26 cellular contexts compared by ENCODE assay signal in genomic region chr13:62321895-62322294, GRCh38.
DNase-seq lines count a peak whose midpoint lies in the region; ATAC-seq and TF ChIP-seq lines count a peak whose summit lies in the region.
"Had no signal": no experiment of that assay in that cellular context is flagged by ENCODE, and none has a peak within 500 bp of the region (broad histone marks: within the 10 kb centered on the region; RNA-seq: fewer than 3 reads in every experiment).

No MANE protein-coding gene starts in this region.

- no peak overlapping the region for H3K14ac ChIP-seq in IMR-90 (replicated peaks; ENCODE audit: low read depth, low read length)

- CTCF ChIA-PET in IMR-90 (lab: Yijun Ruan, JAX), result no interaction called here
- CTCF ChIA-PET in naive thymus-derived CD4-positive, alpha-beta T cell (lab: Charles Lee), result no interaction called here
- CTCF ChIA-PET in PC-3 (lab: Charles Lee), result no interaction called here

- TF ChIP-seq POLR2A in IMR-90 (IDR thresholded peaks at IDR 0.05; ENCODE audit: low read depth, low read length) (no peak), prostate gland (IDR thresholded peaks at IDR 0.05) (no peak)

- DNase-seq in IMR-90 (no peak), Karpas-422 (no peak), SK-N-DZ (ENCODE audit: low spot score) (peak; percentile 44), HuH-7.5 (ENCODE audit: low spot score) (no peak), prostate gland (ENCODE audit: low spot score) (no peak), PC-3 (no peak)
- DNase-seq in naive thymus-derived CD4-positive, alpha-beta T cell, result no peak
- DNase-seq: 8988T; ACHN; BE2C; C1 segment of cervical spinal cord; CD4-positive, alpha-beta memory T cell; CD4-positive, CD25-positive, alpha-beta regulatory T cell; CD8-positive, alpha-beta memory T cell; COR-L47; DMS 273 treated with DMSO at 0.1 percent for 48 hours; DMS153; DMS53; DMS79; DND-41; EL; GDM1 had no signal

- H3K79me2 ChIP-seq in Karpas-422 (ENCODE audit: low read length) (no peaks in the 10 kb centered on the region), OCI-LY1 (ENCODE audit: insufficient read depth, low read length) (no peaks in the 10 kb centered on the region), PC-3 (ENCODE audit: low read length) (no peaks in the 10 kb centered on the region)

- H2AFZ ChIP-seq in IMR-90 (replicated peaks; ENCODE audit: low read length, poor library complexity) (no peak overlapping the region), Karpas-422 (ENCODE audit: low read length) (peak overlapping the region; percentile 9), OCI-LY1 (ENCODE audit: low read length) (peak overlapping the region; percentile 91; the same call in 1 of the 2 replicates), PC-3 (ENCODE audit: low read length) (no peak overlapping the region)

- no peak for TF ChIP-seq CTCF in IMR-90 (conservative IDR thresholded peaks at IDR 0.05; ENCODE audit: low read depth, low read length)
- TF ChIP-seq CTCF in OCI-LY1 (IDR thresholded peaks at IDR 0.05; ENCODE audit: low read length), result no peak
- no peak for TF ChIP-seq CTCF in prostate gland (IDR thresholded peaks at IDR 0.05)
- no peak for TF ChIP-seq CTCF in PC-3 (conservative IDR thresholded peaks at IDR 0.05; ENCODE audit: low read depth, low read length)

- peaks cover 0 to 5% (median 0%) of the 10 kb centered on the region in 11 donors for H3K9me3 Mint-ChIP-seq in naive thymus-derived CD4-positive, alpha-beta T cell
- H3K9me3 Mint-ChIP-seq: CD14-positive monocyte had no signal

- no peak overlapping the region for H4K8ac ChIP-seq in IMR-90 (ENCODE audit: low read depth in 2 of 2, low read length in 2 of 2)

- H3K56ac ChIP-seq in IMR-90 (ENCODE audit: extremely low read depth, insufficient read depth, low read length), result 0 out of 2 replicates have a peak overlapping the region, but pooled peaks have one; percentile 2

- H4K5ac ChIP-seq in IMR-90 (ENCODE audit: low read depth, low read length), result no peak overlapping the region

- H4K91ac ChIP-seq in IMR-90 (ENCODE audit: insufficient read depth, low read depth, low read length), result no peak overlapping the region

- no peak for ATAC-seq in IMR-90 (ENCODE audit: low read depth)
- no peak for ATAC-seq in naive thymus-derived CD4-positive, alpha-beta T cell
- no peak for ATAC-seq in PC-3
- ATAC-seq: GM12878 had no signal

- H3K79me1 ChIP-seq in IMR-90 (ENCODE audit: low read depth in 1 of 2, low read length in 2 of 2), result no peaks in the 10 kb centered on the region

- H3K27me3 Mint-ChIP-seq in naive thymus-derived CD4-positive, alpha-beta T cell, result no peaks in the 10 kb centered on the region
- H3K27me3 Mint-ChIP-seq: CD4-positive, alpha-beta memory T cell; CD4-positive, CD25-positive, alpha-beta regulatory T cell; CD8-positive, alpha-beta memory T cell had no signal

- H3K4me1 Mint-ChIP-seq in naive thymus-derived CD4-positive, alpha-beta T cell, result no peaks in the 10 kb centered on the region
- H3K4me1 Mint-ChIP-seq: CD14-positive monocyte; CD4-positive, alpha-beta memory T cell; CD4-positive, CD25-positive, alpha-beta regulatory T cell; CD8-positive, alpha-beta memory T cell had no signal

- H3K9me2 ChIP-seq in Karpas-422 (replicated peaks; ENCODE audit: insufficient read depth, low read length), result no peaks in the 10 kb centered on the region
- no peaks in the 10 kb centered on the region for H3K9me2 ChIP-seq in OCI-LY1 (ENCODE audit: low read depth, low read length)
- no peaks in the 10 kb centered on the region for H3K9me2 ChIP-seq in PC-3 (replicated peaks; ENCODE audit: low read length)

- intact Hi-C loops in IMR-90 (cut with micrococcal nuclease), result loop anchor here (2.0 kb wide), 1 partner anchor 35 kb away; no protein-coding TSS in a partner anchor
- intact Hi-C loops in prostate gland (cut with DNase I), result no loop called here
- intact Hi-C loops in naive thymus-derived CD4-positive, alpha-beta T cell (cut with micrococcal nuclease), result no loop called here
- intact Hi-C loops in PC-3 (cut with micrococcal nuclease), result no loop called here

- H3K9ac ChIP-seq in IMR-90 (ENCODE audit: low read depth, low read length), result no peak overlapping the region
- H3K9ac ChIP-seq in Karpas-422 (ENCODE audit: low read length), result no peak overlapping the region
- H3K9ac ChIP-seq in OCI-LY1 (ENCODE audit: low read length), result no peak overlapping the region
- no peak overlapping the region for H3K9ac ChIP-seq in PC-3 (ENCODE audit: low read length)
- H3K9ac ChIP-seq: BLaER1 had no signal

- no peak overlapping the region for H2AK5ac ChIP-seq in IMR-90 (ENCODE audit: low read depth, low read length)

- no peak overlapping the region for H2BK15ac ChIP-seq in IMR-90 (ENCODE audit: low read depth, low read length)

- H4K20me1 ChIP-seq in IMR-90 (ENCODE audit: insufficient read depth, low read length) (no peaks in the 10 kb centered on the region), Karpas-422 (ENCODE audit: insufficient read depth, low read depth, low read length) (no peaks in the 10 kb centered on the region), OCI-LY1 (ENCODE audit: insufficient read depth, low read length) (no peaks in the 10 kb centered on the region), PC-3 (ENCODE audit: low read length) (no peaks in the 10 kb centered on the region)
- H4K20me1 ChIP-seq: BLaER1 had no signal

- no peak overlapping the region for H3K23ac ChIP-seq in IMR-90 (ENCODE audit: low read depth, low read length)

- WGBS in IMR-90 (ENCODE audit: extremely low coverage in 2 of 2, insufficient read length in 1 of 2), 2 experiments, result no CpG with 5 or more reads among the region's 2 CpGs
- WGBS in prostate gland, result 76% methylated on average over 2 of the region's 2 CpGs

- H3K27ac ChIP-seq in IMR-90 (ENCODE audit: insufficient read depth, low read length) (no peak overlapping the region), Karpas-422 (ENCODE audit: low read length) (peak overlapping the region; percentile 9; the same call in 1 of the 2 replicates), OCI-LY1 (ENCODE audit: low read depth, low read length, poor library complexity, severe bottlenecking) (no peak overlapping the region), prostate gland (no peak overlapping the region), PC-3 (ENCODE audit: low read length) (no peak overlapping the region)
- H3K27ac ChIP-seq in naive thymus-derived CD4-positive, alpha-beta T cell (ENCODE audit: low read depth, low read length), result no peak overlapping the region
- H3K27ac ChIP-seq: BLaER1 had no signal

- in situ Hi-C loops in IMR-90 (cut with MboI; ENCODE audit: low sequenced_read_pairs), result no loop called here

- no peak overlapping the region for H2BK120ac ChIP-seq in IMR-90 (ENCODE audit: low read depth, low read length)

- H3K9me3 ChIP-seq in IMR-90 (ENCODE audit: control insufficient read depth, insufficient read depth, low read length), result no peaks in the 10 kb centered on the region
- H3K9me3 ChIP-seq in Karpas-422 (ENCODE audit: low read length), result no peaks in the 10 kb centered on the region; the same call in 1 of the 2 replicates
- H3K9me3 ChIP-seq in OCI-LY1 (ENCODE audit: low read length), result peaks cover 2% of the 10 kb centered on the region; the same call in 1 of the 2 replicates
- H3K9me3 ChIP-seq in prostate gland, result no peaks in the 10 kb centered on the region
- no peaks in the 10 kb centered on the region for H3K9me3 ChIP-seq in naive thymus-derived CD4-positive, alpha-beta T cell (ENCODE audit: control insufficient read depth in 2 of 3, low read length in 3 of 3)
- H3K9me3 ChIP-seq in PC-3 (ENCODE audit: low read length), result no peaks in the 10 kb centered on the region
- H3K9me3 ChIP-seq: BE2C, BLaER1 had no signal

- no peak overlapping the region for H3K27ac Mint-ChIP-seq in naive thymus-derived CD4-positive, alpha-beta T cell
- H3K27ac Mint-ChIP-seq: CD14-positive monocyte; CD4-positive, alpha-beta memory T cell; CD4-positive, CD25-positive, alpha-beta regulatory T cell; CD8-positive, alpha-beta memory T cell had no signal

- no peak for TF ChIP-seq RAD21 in IMR-90 (IDR thresholded peaks at IDR 0.05; ENCODE audit: low read length)

- H3K36me3 ChIP-seq in IMR-90 (ENCODE audit: control insufficient read depth, insufficient read depth, low read length) (no peaks in the 10 kb centered on the region), Karpas-422 (ENCODE audit: insufficient read depth, low read length) (peaks cover 10% of the 10 kb centered on the region; the same call in 1 of the 2 replicates), OCI-LY1 (ENCODE audit: insufficient read depth, low read length) (no peaks in the 10 kb centered on the region), prostate gland (no peaks in the 10 kb centered on the region), PC-3 (ENCODE audit: low read depth, low read length) (no peaks in the 10 kb centered on the region)
- no peaks in the 10 kb centered on the region for H3K36me3 ChIP-seq in naive thymus-derived CD4-positive, alpha-beta T cell (ENCODE audit: control insufficient read depth in 2 of 3, insufficient read depth in 3 of 3, low read length in 3 of 3)
- H3K36me3 ChIP-seq: BE2C, BLaER1 had no signal

- no peaks in the 10 kb centered on the region for H3K36me3 Mint-ChIP-seq in naive thymus-derived CD4-positive, alpha-beta T cell
- H3K36me3 Mint-ChIP-seq: CD14-positive monocyte; CD4-positive, alpha-beta memory T cell; CD4-positive, CD25-positive, alpha-beta regulatory T cell; CD8-positive, alpha-beta memory T cell had no signal

- H3K4me3 ChIP-seq in IMR-90 (ENCODE audit: insufficient read depth, low read depth, low read length), result no peak overlapping the region
- H3K4me3 ChIP-seq in Karpas-422 (ENCODE audit: low read length), result no peak overlapping the region
- H3K4me3 ChIP-seq in OCI-LY1 (ENCODE audit: low read depth, low read length, poor library complexity, severe bottlenecking), result no peak overlapping the region
- H3K4me3 ChIP-seq in prostate gland, result no peak overlapping the region
- no peak overlapping the region for H3K4me3 ChIP-seq in naive thymus-derived CD4-positive, alpha-beta T cell (ENCODE audit: low read length)
- H3K4me3 ChIP-seq in PC-3 (ENCODE audit: low read length), result no peak overlapping the region
- H3K4me3 ChIP-seq: BLaER1, GM12878 had no signal

- no peak overlapping the region for H3K4me2 ChIP-seq in IMR-90 (ENCODE audit: low read depth, low read length)
- peak overlapping the region; percentile 4 for H3K4me2 ChIP-seq in Karpas-422 (ENCODE audit: low read depth, low read length, poor library complexity, severe bottlenecking)
- no peak overlapping the region for H3K4me2 ChIP-seq in OCI-LY1 (ENCODE audit: low read length)
- no peak overlapping the region for H3K4me2 ChIP-seq in PC-3 (ENCODE audit: low read length)
- H3K4me2 ChIP-seq: BLaER1 had no signal

- no peak overlapping the region for H2BK20ac ChIP-seq in IMR-90 (ENCODE audit: low read depth, low read length)

- H2AK9ac ChIP-seq in IMR-90 (replicated peaks; ENCODE audit: low read depth, low read length, poor library complexity), result no peak overlapping the region

- H3K27me3 ChIP-seq in IMR-90 (ENCODE audit: control insufficient read depth, insufficient read depth, low read length) (no peaks in the 10 kb centered on the region), Karpas-422 (ENCODE audit: low read length) (no peaks in the 10 kb centered on the region), OCI-LY1 (ENCODE audit: insufficient read depth, low read length) (no peaks in the 10 kb centered on the region), prostate gland (replicated peaks; ENCODE audit: insufficient read depth) (no peaks in the 10 kb centered on the region), PC-3 (ENCODE audit: low read length) (no peaks in the 10 kb centered on the region)
- H3K27me3 ChIP-seq in naive thymus-derived CD4-positive, alpha-beta T cell (ENCODE audit: control insufficient read depth in 2 of 2, insufficient read depth in 2 of 2, low read length in 2 of 2), result no peaks in the 10 kb centered on the region
- H3K27me3 ChIP-seq: BE2C, BLaER1 had no signal

- no peak overlapping the region for H2BK5ac ChIP-seq in IMR-90 (ENCODE audit: low read depth, low read length, poor library complexity, severe bottlenecking)

- no peaks in the 10 kb centered on the region for H3K9me1 ChIP-seq in IMR-90 (ENCODE audit: insufficient read depth, low read length)

- POLR2A ChIA-PET in IMR-90 (lab: Charles Lee; ENCODE audit: unreplicated experiment), result no interaction called here
- POLR2A ChIA-PET in naive thymus-derived CD4-positive, alpha-beta T cell (lab: Charles Lee), result no interaction called here
- POLR2A ChIA-PET in PC-3 (lab: Charles Lee; ENCODE audit: unreplicated experiment), result no interaction called here

- BruUV-seq in IMR-90 (replicated peaks; lab: Mats Ljungman, UMichigan) (no TSS peak), PC-3 (replicated peaks; lab: Mats Ljungman, UMichigan) (no TSS peak)

- H3K4me1 ChIP-seq in IMR-90 (ENCODE audit: control insufficient read depth, insufficient read depth, low read length), result no peaks in the 10 kb centered on the region
- H3K4me1 ChIP-seq in Karpas-422 (ENCODE audit: low read length), result peaks cover 46% of the 10 kb centered on the region
- peaks cover 31% of the 10 kb centered on the region for H3K4me1 ChIP-seq in OCI-LY1 (ENCODE audit: insufficient read depth, low read length, severe bottlenecking)
- H3K4me1 ChIP-seq in prostate gland (replicated peaks), result no peaks in the 10 kb centered on the region
- no peaks in the 10 kb centered on the region for H3K4me1 ChIP-seq in naive thymus-derived CD4-positive, alpha-beta T cell (ENCODE audit: control insufficient read depth in 2 of 2, insufficient read depth in 2 of 2, low read length in 2 of 2)
- no peaks in the 10 kb centered on the region for H3K4me1 ChIP-seq in PC-3 (ENCODE audit: insufficient read depth, low read length)

- H3F3A ChIP-seq in OCI-LY1 (ENCODE audit: insufficient read depth, low read length) (no peaks in the 10 kb centered on the region), PC-3 (ENCODE audit: low read length, unreplicated experiment) (no peaks in the 10 kb centered on the region)

- no peak overlapping the region for H3K4me3 Mint-ChIP-seq in naive thymus-derived CD4-positive, alpha-beta T cell
- H3K4me3 Mint-ChIP-seq: CD14-positive monocyte; CD4-positive, alpha-beta memory T cell; CD4-positive, CD25-positive, alpha-beta regulatory T cell; CD8-positive, alpha-beta memory T cell had no signal

- dilution Hi-C loops in IMR-90 (cut with HindIII; ENCODE audit: low sequenced_read_pairs, unreplicated experiment), result no loop called here

- no peak overlapping the region for H3K18ac ChIP-seq in IMR-90 (ENCODE audit: low read depth, low read length)

- no peak overlapping the region for H3K4ac ChIP-seq in IMR-90 (ENCODE audit: low read depth, low read length)

Comparison
In these comparisons a context has a peak if more than half of its experiments do, and no peak if none do; other contexts are left out.
1. H2AFZ ChIP-seq: peak in Karpas-422 (single experiment) and OCI-LY1 (single experiment); none in IMR-90 (single experiment) and PC-3 (single experiment).